8 cellular contexts compared by ENCODE assay signal in genomic region chr22:31160328-31160978, GRCh38. TPM values are rescaled to one million over a fixed set of nuclear protein-coding genes. Genes with fewer than 3 reads are reported as not detected.
DNase-seq lines count a peak whose midpoint lies in the region; ATAC-seq lines count a peak whose summit lies in the region.

No MANE protein-coding gene starts in this region.

- H3K9me3 Mint-ChIP-seq in activated naive CD4-positive, alpha-beta T cell treated with anti-CD3 and anti-CD28 coated beads for 36 hours = no peaks in the 10 kb centered on the region

- peak overlapping the region; percentile 72 for H3K27ac ChIP-seq in angular gyrus (ENCODE audit: low read depth, low read length)

- peak overlapping the region; percentile 82 for H3K4me3 ChIP-seq in iPS-18c (ENCODE audit: insufficient read depth, low read depth, low read length)

- H3K4me1 Mint-ChIP-seq in activated naive CD4-positive, alpha-beta T cell treated with anti-CD3 and anti-CD28 coated beads for 36 hours (ENCODE audit: low read depth) = peaks cover 33% of the 10 kb centered on the region

- in situ Hi-C loops in KBM-7 (cut with MboI; ENCODE audit: low pct_unique_long_range_greater_than_20kb, low sequenced_read_pairs) = no loop called here

- peak overlapping the region; percentile 100 for H3K4me3 Mint-ChIP-seq in activated naive CD4-positive, alpha-beta T cell treated with anti-CD3 and anti-CD28 coated beads for 36 hours

- H3K9me3 ChIP-seq in iPS-18c (ENCODE audit: control insufficient read depth, insufficient read depth, low read length) = no peaks in the 10 kb centered on the region

- CTCF ChIA-PET in activated naive CD4-positive, alpha-beta T cell treated with anti-CD3 and anti-CD28 coated beads for 36 hours (lab: Charles Lee) = interaction anchor here (1.5 to 1.7 kb wide), 2 partner anchors 51 to 112 kb away, joined by 3 to 5 read pairs; no protein-coding TSS in a partner anchor

- H3K36me3 Mint-ChIP-seq in activated naive CD4-positive, alpha-beta T cell treated with anti-CD3 and anti-CD28 coated beads for 36 hours (ENCODE audit: low read depth) = peaks cover 5% of the 10 kb centered on the region

- peak overlapping the region; percentile 96 for H3K27ac Mint-ChIP-seq in activated naive CD4-positive, alpha-beta T cell treated with anti-CD3 and anti-CD28 coated beads for 36 hours

- ATAC-seq in GM18861 (IDR thresholded peaks at IDR 0.05; ENCODE audit: unreplicated experiment) = no peak

- intact Hi-C loops in activated naive CD4-positive, alpha-beta T cell treated with anti-CD3 and anti-CD28 coated beads for 36 hours (cut with micrococcal nuclease) = loop anchor here (1.0 kb wide), 2 partner anchors 13 to 191 kb away; partner anchors contain the start of gene TUG1

- H3K27me3 Mint-ChIP-seq in activated naive CD4-positive, alpha-beta T cell treated with anti-CD3 and anti-CD28 coated beads for 36 hours (ENCODE audit: low read depth) = no peaks in the 10 kb centered on the region

- peak; percentile 28 for DNase-seq in activated naive CD4-positive, alpha-beta T cell treated with anti-CD3 and anti-CD28 coated beads for 36 hours
- DNase-seq in activated naive CD4-positive, alpha-beta T cell treated with Interleukin-2 at 50 U/mL for 16 hours = no peak
- DNase-seq in KBM-7 (peak; percentile 38), NCI-H2107 treated with DMSO at 0.1 percent for 48 hours (lab: John Stamatoyannopoulos, UW; ENCODE audit: unreplicated experiment) (no peak)
- peak; percentile 14 to 27 for DNase-seq in stimulated activated CD4-positive, alpha-beta T cell treated with anti-CD3 and anti-CD28 coated beads, Interleukin-2, amount 100 ng/mL, for 24 hours

RNA-seq across cellular contexts. Expression of gene RNF185, which starts 0.5 kb away (rescaled TPM):
- 10 to 100 TPM; 11.3 to 12.3 TPM for total RNA-seq in activated naive CD4-positive, alpha-beta T cell treated with anti-CD3 and anti-CD28 coated beads for 36 hours

RNA-seq across cellular contexts. Expression of gene PLA2G3, which starts 20.1 kb away (rescaled TPM):
- total RNA-seq in activated naive CD4-positive, alpha-beta T cell treated with anti-CD3 and anti-CD28 coated beads for 36 hours = not detected

RNA-seq across cellular contexts. Expression of gene INPP5J, which starts 37.7 kb away (rescaled TPM):
- under 1 TPM; 0.12 to 0.17 TPM for total RNA-seq in activated naive CD4-positive, alpha-beta T cell treated with anti-CD3 and anti-CD28 coated beads for 36 hours

RNA-seq across cellular contexts. Expression of gene LIMK2, which starts 51.6 kb away (rescaled TPM):
- total RNA-seq in activated naive CD4-positive, alpha-beta T cell treated with anti-CD3 and anti-CD28 coated beads for 36 hours = 10 to 100 TPM; 50.8 to 50.9 TPM

RNA-seq across cellular contexts. Expression of gene SELENOM, which starts 53.1 kb away (rescaled TPM):
- 10 to 100 TPM in 1 of 2 experiments, 1 to 10 TPM in 1; 9.3 to 11.0 TPM for total RNA-seq in activated naive CD4-positive, alpha-beta T cell treated with anti-CD3 and anti-CD28 coated beads for 36 hours

Comparison
In these comparisons a context has a peak if more than half of its experiments do, and no peak if none do; other contexts are left out.
1. DNase-seq: peak in activated naive CD4-positive, alpha-beta T cell treated with anti-CD3 and anti-CD28 coated beads for 36 hours (single experiment), KBM-7 (single experiment) and stimulated activated CD4-positive, alpha-beta T cell treated with anti-CD3 and anti-CD28 coated beads, Interleukin-2, amount 100 ng/mL, for 24 hours (2 of 2); none in activated naive CD4-positive, alpha-beta T cell treated with Interleukin-2 at 50 U/mL for 16 hours (single experiment) and NCI-H2107 treated with DMSO at 0.1 percent for 48 hours (single experiment).